Comparison of ENCODE assay signal across 8 cellular contexts in genomic region chr6:31356946-31357466, GRCh38. TPM values are rescaled to one million over a fixed set of nuclear protein-coding genes. Genes with fewer than 3 reads are reported as not detected.
A peak's percentile ranks its signal among the peaks of the same experiment; 100 is the strongest.
DNase-seq lines count a peak whose midpoint lies in the region; ATAC-seq and TF ChIP-seq lines count a peak whose summit lies in the region.

Gene HLA-B, minus strand, starts transcription at chr6:31357179. Its CDS starts 21 bp downstream, at chr6:31357158.

- H3K27me3 ChIP-seq in right lobe of liver: no peaks in the 10 kb centered on the region

- POLR2A ChIA-PET in activated CD4-positive, alpha-beta memory T cell treated with anti-CD3 and anti-CD28 coated beads for 36 hours (lab: Charles Lee): interaction anchor here (1.0 kb wide), 1 partner anchor 160 kb away, joined by 4 read pairs; no protein-coding TSS in a partner anchor

- TF ChIP-seq POLR2A in right lobe of liver (IDR thresholded peaks at IDR 0.05): peak; percentile 86

- intact Hi-C loops in activated CD4-positive, alpha-beta memory T cell treated with anti-CD3 and anti-CD28 coated beads for 36 hours (cut with micrococcal nuclease): loop anchor here (1.0 to 5.0 kb wide), 3 partner anchors 154 to 670 kb away; partner anchors contain the start of gene PPP1R18
- intact Hi-C loops in right lobe of liver (cut with DNase I): loop anchor here in 1 of 2 donors (10.0 kb wide), 1 partner anchor 72 kb away; no protein-coding TSS in a partner anchor

- 0% methylated on average over 10 of the region's 39 CpGs for WGBS in right lobe of liver (ENCODE audit: insufficient coverage, low coverage, low lambda C conversion rate, missing lambda C conversion rate)

- H3K27ac ChIP-seq in right lobe of liver: peak within 1 kb of the TSS; percentile 60 to 88 (median 80)

- DNase-seq in NCI-H82 (lab: John Stamatoyannopoulos, UW) (peak; percentile 70), NCI-H82 treated with DMSO at 0.1 percent for 48 hours (lab: John Stamatoyannopoulos, UW; ENCODE audit: unreplicated experiment) (no peak), NCI-H460 (ENCODE audit: extremely low read depth, low read depth) (peak; percentile 66), ecto neural progenitor cell (ENCODE audit: low spot score) (peak; percentile 74), right lobe of liver (peak; percentile 77 to 84 (median 83))
- peak; percentile 90 for DNase-seq in activated CD4-positive, alpha-beta memory T cell treated with anti-CD3 and anti-CD28 coated beads for 36 hours
- peak; percentile 74 for DNase-seq in stimulated activated CD4-positive, alpha-beta T cell treated with anti-CD3 and anti-CD28 coated beads, Interleukin-4, amount 100 ng/mL, for 1 hour

- H3K4me1 Mint-ChIP-seq in activated CD4-positive, alpha-beta memory T cell treated with anti-CD3 and anti-CD28 coated beads for 36 hours (ENCODE audit: low read depth): peaks cover 60% of the 10 kb centered on the region

- H3K27me3 Mint-ChIP-seq in activated CD4-positive, alpha-beta memory T cell treated with anti-CD3 and anti-CD28 coated beads for 36 hours: no peaks in the 10 kb centered on the region

- no peaks in the 10 kb centered on the region for H3K4me1 ChIP-seq in right lobe of liver

- H3K27ac Mint-ChIP-seq in activated CD4-positive, alpha-beta memory T cell treated with anti-CD3 and anti-CD28 coated beads for 36 hours: peak within 1 kb of the TSS; percentile 99

- H3K4me3 Mint-ChIP-seq in activated CD4-positive, alpha-beta memory T cell treated with anti-CD3 and anti-CD28 coated beads for 36 hours: peak within 1 kb of the TSS; percentile 99

- peaks cover 0 to 2% (median 0%) of the 10 kb centered on the region in 4 donors for H3K36me3 ChIP-seq in right lobe of liver

- no peak for TF ChIP-seq CTCF in right lobe of liver (IDR thresholded peaks at IDR 0.05)

- CTCF ChIA-PET in activated CD4-positive, alpha-beta memory T cell treated with anti-CD3 and anti-CD28 coated beads for 36 hours (lab: Charles Lee): interaction anchor here (1.0 kb wide), 2 partner anchors 9 to 154 kb away, joined by 3 to 4 read pairs; no protein-coding TSS in a partner anchor

- peak; percentile 76 for ATAC-seq in HG02973 (IDR thresholded peaks at IDR 0.05; ENCODE audit: unreplicated experiment)
- peak; percentile 91 to 96 (median 95) for ATAC-seq in right lobe of liver

- H3K9me3 Mint-ChIP-seq in activated CD4-positive, alpha-beta memory T cell treated with anti-CD3 and anti-CD28 coated beads for 36 hours: no peaks in the 10 kb centered on the region

- H3K9me3 ChIP-seq in right lobe of liver: no peaks in the 10 kb centered on the region

- peak within 1 kb of the TSS; percentile 40 to 55 (median 49) for H3K4me3 ChIP-seq in right lobe of liver

- peaks cover 48% of the 10 kb centered on the region for H3K36me3 Mint-ChIP-seq in activated CD4-positive, alpha-beta memory T cell treated with anti-CD3 and anti-CD28 coated beads for 36 hours

RNA-seq across cellular contexts. Expression of gene HLA-B, which starts in this region (rescaled TPM):
- 125 and 133 TPM in 2 replicates for total RNA-seq in NCI-H460 (2014; rRNA removed; shearing (Covaris generic))
- 60.6 and 70.6 TPM in 2 replicates for polyA plus RNA-seq in NCI-H460 (2014; cell fraction: nucleus; rRNA removed)
- 1,000 to 10,000 TPM; 3,016 to 3,060 TPM for total RNA-seq in activated CD4-positive, alpha-beta memory T cell treated with anti-CD3 and anti-CD28 coated beads for 36 hours
- total RNA-seq in right lobe of liver: 1,000 to 10,000 TPM in 1 of 6 experiments, 100 to 1,000 TPM in 5; 232 to 1,122 (median 585) TPM
